2 cellular contexts compared by ENCODE assay signal in the genomic region with DNA sequence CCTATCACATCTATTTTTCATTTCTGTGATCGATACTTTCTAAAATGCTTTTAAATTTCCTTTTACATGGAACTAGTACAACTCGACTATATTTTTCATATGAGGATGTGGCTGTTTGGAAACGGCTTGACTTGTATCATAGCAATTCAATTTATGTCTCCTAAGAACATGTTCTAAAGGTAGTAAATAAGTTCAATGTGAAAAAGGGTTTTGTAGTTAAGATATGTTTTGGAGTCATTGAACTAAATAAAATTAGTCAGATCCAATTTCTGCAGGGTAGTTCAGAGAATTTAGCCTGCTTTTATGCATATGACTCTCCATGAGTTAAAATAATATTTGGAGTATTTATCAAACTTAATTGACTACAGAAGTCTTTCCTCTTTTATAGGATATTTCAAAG.
TF ChIP-seq lines count a peak whose summit lies in the region.

No MANE protein-coding gene starts in this region.

TF ChIP-seq in IMR-90, 13 proteins besides CTCF, POLR2A, EP300 and RAD21:
- TF ChIP-seq RCOR1 (IDR thresholded peaks at IDR 0.05; ENCODE audit: insufficient replicate concordance, low read length) (no peak), CEBPB (IDR thresholded peaks at IDR 0.05; ENCODE audit: low read depth, low read length) (no peak), MAFK (IDR thresholded peaks at IDR 0.05; ENCODE audit: low read depth, low read length) (no peak), MAZ (IDR thresholded peaks at IDR 0.05; ENCODE audit: borderline replicate concordance, low read depth, low read length) (no peak), MXI1 (IDR thresholded peaks at IDR 0.05; ENCODE audit: borderline replicate concordance, low read depth, low read length) (no peak), RFX5 (IDR thresholded peaks at IDR 0.05; ENCODE audit: low read depth, low read length) (no peak), NFE2L2 (IDR thresholded peaks at IDR 0.05; ENCODE audit: low read depth, low read length) (no peak), FOS (IDR thresholded peaks at IDR 0.05; ENCODE audit: low read depth, low read length) (no peak), BHLHE40 (IDR thresholded peaks at IDR 0.05; ENCODE audit: low read depth, low read length) (no peak), SMC3 (IDR thresholded peaks at IDR 0.05; ENCODE audit: low read depth, low read length) (no peak)
- TF ChIP-seq, protein P1, sequence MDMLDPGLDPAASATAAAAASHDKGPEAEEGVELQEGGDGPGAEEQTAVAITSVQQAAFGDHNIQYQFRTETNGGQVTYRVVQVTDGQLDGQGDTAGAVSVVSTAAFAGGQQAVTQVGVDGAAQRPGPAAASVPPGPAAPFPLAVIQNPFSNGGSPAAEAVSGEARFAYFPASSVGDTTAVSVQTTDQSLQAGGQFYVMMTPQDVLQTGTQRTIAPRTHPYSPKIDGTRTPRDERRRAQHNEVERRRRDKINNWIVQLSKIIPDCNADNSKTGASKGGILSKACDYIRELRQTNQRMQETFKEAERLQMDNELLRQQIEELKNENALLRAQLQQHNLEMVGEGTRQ (IDR thresholded peaks at IDR 0.05; ENCODE audit: low read depth, low read length), result no peak
- TF ChIP-seq, protein P2, sequence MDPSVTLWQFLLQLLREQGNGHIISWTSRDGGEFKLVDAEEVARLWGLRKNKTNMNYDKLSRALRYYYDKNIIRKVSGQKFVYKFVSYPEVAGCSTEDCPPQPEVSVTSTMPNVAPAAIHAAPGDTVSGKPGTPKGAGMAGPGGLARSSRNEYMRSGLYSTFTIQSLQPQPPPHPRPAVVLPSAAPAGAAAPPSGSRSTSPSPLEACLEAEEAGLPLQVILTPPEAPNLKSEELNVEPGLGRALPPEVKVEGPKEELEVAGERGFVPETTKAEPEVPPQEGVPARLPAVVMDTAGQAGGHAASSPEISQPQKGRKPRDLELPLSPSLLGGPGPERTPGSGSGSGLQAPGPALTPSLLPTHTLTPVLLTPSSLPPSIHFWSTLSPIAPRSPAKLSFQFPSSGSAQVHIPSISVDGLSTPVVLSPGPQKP (IDR thresholded peaks at IDR 0.05; ENCODE audit: borderline replicate concordance, low read depth, low read length), result no peak

TF ChIP-seq in SK-N-SH treated with all-trans-retinoic acid at 6 μM for 48 hours, 23 proteins besides CTCF, POLR2A, EP300 and RAD21:
- TF ChIP-seq, protein P3, sequence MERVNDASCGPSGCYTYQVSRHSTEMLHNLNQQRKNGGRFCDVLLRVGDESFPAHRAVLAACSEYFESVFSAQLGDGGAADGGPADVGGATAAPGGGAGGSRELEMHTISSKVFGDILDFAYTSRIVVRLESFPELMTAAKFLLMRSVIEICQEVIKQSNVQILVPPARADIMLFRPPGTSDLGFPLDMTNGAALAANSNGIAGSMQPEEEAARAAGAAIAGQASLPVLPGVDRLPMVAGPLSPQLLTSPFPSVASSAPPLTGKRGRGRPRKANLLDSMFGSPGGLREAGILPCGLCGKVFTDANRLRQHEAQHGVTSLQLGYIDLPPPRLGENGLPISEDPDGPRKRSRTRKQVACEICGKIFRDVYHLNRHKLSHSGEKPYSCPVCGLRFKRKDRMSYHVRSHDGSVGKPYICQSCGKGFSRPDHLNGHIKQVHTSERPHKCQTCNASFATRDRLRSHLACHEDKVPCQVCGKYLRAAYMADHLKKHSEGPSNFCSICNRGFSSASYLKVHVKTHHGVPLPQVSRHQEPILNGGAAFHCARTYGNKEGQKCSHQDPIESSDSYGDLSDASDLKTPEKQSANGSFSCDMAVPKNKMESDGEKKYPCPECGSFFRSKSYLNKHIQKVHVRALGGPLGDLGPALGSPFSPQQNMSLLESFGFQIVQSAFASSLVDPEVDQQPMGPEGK (CRISPR knock-in tag; IDR thresholded peaks at IDR 0.05; ENCODE audit: borderline replicate concordance), result no peak
- peak; percentile 90 for TF ChIP-seq ZFP3 (CRISPR knock-in tag; IDR thresholded peaks at IDR 0.05)
